Comparison of ENCODE assay signal across 1 cellular context in genomic region chr2:43221660-43222471, GRCh38.
A peak's percentile ranks its signal among the peaks of the same experiment; 100 is the strongest.
TF ChIP-seq lines count a peak whose summit lies in the region.

No MANE protein-coding gene starts in this region.

TF ChIP-seq in GM12878, 131 proteins besides CTCF, POLR2A, EP300 and RAD21 (continued from another document and continues in another):
- TF ChIP-seq E2F8 (IDR thresholded peaks at IDR 0.05; ENCODE audit: low read depth, partially characterized antibody) (no peak), SREBF1 (IDR thresholded peaks at IDR 0.05; ENCODE audit: low read length) (no peak), WRNIP1 (IDR thresholded peaks at IDR 0.05; ENCODE audit: borderline replicate concordance, low read depth, low read length) (no peak), MXI1 (IDR thresholded peaks at IDR 0.05; ENCODE audit: low read depth, low read length) (peak; percentile 61), SMAD5 (IDR thresholded peaks at IDR 0.05; ENCODE audit: low read depth) (0 out of 2 replicates have a peak, but pooled peaks have one; percentile 52), E2F4 (IDR thresholded peaks at IDR 0.05; ENCODE audit: low read depth, low read length) (no peak), RFX5 (IDR thresholded peaks at IDR 0.05; ENCODE audit: low read depth, low read length) (no peak), CHD2 (IDR thresholded peaks at IDR 0.05; ENCODE audit: borderline replicate concordance, low read depth, low read length) (0 out of 2 replicates have a peak, but pooled peaks have one; percentile 20), ATF2 (IDR thresholded peaks at IDR 0.05; ENCODE audit: low read length) (no peak), CEBPB (IDR thresholded peaks at IDR 0.05; ENCODE audit: borderline replicate concordance in 1 of 2, low read depth in 2 of 2, low read length in 2 of 2) (no peak), CEBPZ (IDR thresholded peaks at IDR 0.05; ENCODE audit: low read depth, low read length) (no peak), SREBF2 (IDR thresholded peaks at IDR 0.05; ENCODE audit: low read length) (no peak), PBX3 (IDR thresholded peaks at IDR 0.05; ENCODE audit: insufficient replicate concordance, low read depth, low read length) (no peak), MYB (IDR thresholded peaks at IDR 0.05; ENCODE audit: borderline replicate concordance, low read depth, low read length) (no peak), HSF1 (IDR thresholded peaks at IDR 0.05; ENCODE audit: low read depth, low read length) (no peak), TCF7 (IDR thresholded peaks at IDR 0.05; ENCODE audit: borderline replicate concordance) (no peak), STAT1 (conservative IDR thresholded peaks at IDR 0.05) (no peak), POU2F2 (IDR thresholded peaks at IDR 0.05; ENCODE audit: borderline replicate concordance, low read depth, low read length) (no peak; the same call in 2 of the 3 replicates), PRDM15 (CRISPR knock-in tag; IDR thresholded peaks at IDR 0.05) (0 out of 2 replicates have a peak, but pooled peaks have one; percentile 6), ZNF207 (IDR thresholded peaks at IDR 0.05; ENCODE audit: borderline replicate concordance) (no peak), USF1 (IDR thresholded peaks at IDR 0.05; ENCODE audit: borderline replicate concordance, extremely low read length, insufficient read depth, low read depth, low read length) (no peak), MAX (IDR thresholded peaks at IDR 0.05; ENCODE audit: low read depth, low read length) (peak; percentile 63; the same call in 1 of the 2 replicates), ZBTB4 (CRISPR knock-in tag; IDR thresholded peaks at IDR 0.05) (no peak), FOXM1 (IDR thresholded peaks at IDR 0.05; ENCODE audit: low read depth, low read length) (no peak), POLR2AphosphoS5 (IDR thresholded peaks at IDR 0.05; ENCODE audit: low read length) (peak; percentile 70), REST (IDR thresholded peaks at IDR 0.05; ENCODE audit: low read depth, low read length) (no peak), DPF2 (IDR thresholded peaks at IDR 0.05) (no peak), MTA3 (IDR thresholded peaks at IDR 0.05; ENCODE audit: borderline replicate concordance, low read length) (no peak), HCFC1 (IDR thresholded peaks at IDR 0.05; ENCODE audit: low read length) (no peak)
